ENCODE assay signal across 20 cellular contexts in the genomic region with DNA sequence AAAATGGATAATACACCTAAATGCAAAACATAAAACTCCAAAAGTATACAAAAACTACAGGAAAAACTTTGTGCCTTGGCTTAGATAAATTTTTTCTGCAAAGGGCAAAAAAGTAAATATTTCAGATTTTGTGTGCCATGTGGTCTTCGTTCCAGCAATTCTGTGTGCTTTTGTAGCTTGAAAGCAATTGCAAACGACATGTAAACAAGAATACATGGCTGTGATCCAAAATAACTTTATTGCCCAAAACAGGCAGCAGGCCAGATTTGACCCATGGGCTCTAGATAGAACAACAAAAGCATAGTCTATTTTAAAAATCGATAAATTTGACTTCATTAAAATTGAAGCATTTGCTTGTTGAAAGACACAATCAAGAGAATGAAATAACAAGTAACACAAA.
"Had no signal": no experiment of that assay in that cellular context is flagged by ENCODE, and none has a peak within 500 bp of the region (broad histone marks: within the 10 kb centered on the region; RNA-seq: fewer than 3 reads in every experiment).

No MANE protein-coding gene starts in this region.

- DNase-seq: effector CD8-positive, alpha-beta T cell; endodermal cell; foreskin fibroblast; gastrocnemius medialis; head of caudate nucleus; left ventricle myocardium superior; natural killer cell; occipital lobe; ovary; posterior cingulate gyrus; psoas muscle; right cardiac atrium; spleen; stimulated activated naive B cell treated with anti-CD40 and anti-IgM and Interleukin-4, amounts not matched to agents 10 μg/mL and 1 μg/mL and 100 μg/mL, for 72 hours had no signal

- ATAC-seq: esophagus mucosa; gastrocnemius medialis; left ventricle myocardium superior; natural killer cell; psoas muscle; right cardiac atrium; stimulated activated naive B cell treated with anti-CD40 and anti-IgM and Interleukin-4, amounts not matched to agents 10 μg/mL and 1 μg/mL and 100 μg/mL, for 72 hours had no signal

- H3K27ac ChIP-seq: epithelial cell of prostate, gastrocnemius medialis, ovary, psoas muscle, skin epidermis, spleen, thoracic aorta, tibial nerve, upper lobe of left lung had no signal
